In genomic region chr13:97239306-97239705, GRCh38 we compare ENCODE assay signal across 21 cellular contexts. TPM values are rescaled to one million over a fixed set of nuclear protein-coding genes. Genes with fewer than 3 reads are reported as not detected.
A peak's percentile ranks its signal among the peaks of the same experiment; 100 is the strongest.
DNase-seq lines count a peak whose midpoint lies in the region; ATAC-seq, FAIRE-seq and TF ChIP-seq lines count a peak whose summit lies in the region.
"Had no signal": no experiment of that assay in that cellular context is flagged by ENCODE, and none has a peak within 500 bp of the region (broad histone marks: within the 10 kb centered on the region; RNA-seq: fewer than 3 reads in every experiment).

No MANE protein-coding gene starts in this region.

- peak overlapping the region in 1 of 2 experiments; percentile 6; a peak in 1 of 4 replicates for H4K8ac ChIP-seq in IMR-90 (ENCODE audit: low read depth in 2 of 2, low read length in 2 of 2)

- peak; percentile 68 for FAIRE-seq in A204.1 (lab: Jason Lieb, UNC)
- FAIRE-seq: GM18507 had no signal

- no peaks in the 10 kb centered on the region for H3F3A ChIP-seq in smooth muscle cell (ENCODE audit: low read depth)

- peaks cover 84% of the 10 kb centered on the region for H4K20me1 ChIP-seq in IMR-90 (ENCODE audit: insufficient read depth, low read length)
- peaks cover 100% of the 10 kb centered on the region for H4K20me1 ChIP-seq in smooth muscle cell (ENCODE audit: low read depth)

- no peak for TF ChIP-seq RAD21 in IMR-90 (IDR thresholded peaks at IDR 0.05; ENCODE audit: low read length)

- H3K79me1 ChIP-seq in IMR-90 (ENCODE audit: low read depth in 1 of 2, low read length in 2 of 2): peaks cover 33 to 94% of the 10 kb centered on the region in 2 experiments

- H3K27ac ChIP-seq in IMR-90 (ENCODE audit: insufficient read depth, low read length) (no peak overlapping the region), right cardiac atrium (ENCODE audit: low read length) (peak overlapping the region; percentile 86), smooth muscle cell (ENCODE audit: low read depth) (peak overlapping the region; percentile 0)
- H3K27ac ChIP-seq: SK-N-MC had no signal

- no peak overlapping the region for H3K4me3 Mint-ChIP-seq in activated CD4-positive, alpha-beta memory T cell treated with anti-CD3 and anti-CD28 coated beads for 36 hours
- H3K4me3 Mint-ChIP-seq in activated naive CD4-positive, alpha-beta T cell treated with anti-CD3 and anti-CD28 coated beads for 36 hours: no peak overlapping the region

- peak; percentile 28 for ATAC-seq in IMR-90 (ENCODE audit: low read depth)
- ATAC-seq in right cardiac atrium: no peak
- ATAC-seq: left lobe of liver, upper lobe of right lung had no signal

- peaks cover 53% of the 10 kb centered on the region for H3K4me1 Mint-ChIP-seq in activated CD4-positive, alpha-beta memory T cell treated with anti-CD3 and anti-CD28 coated beads for 36 hours (ENCODE audit: low read depth)
- peaks cover 32% of the 10 kb centered on the region for H3K4me1 Mint-ChIP-seq in activated naive CD4-positive, alpha-beta T cell treated with anti-CD3 and anti-CD28 coated beads for 36 hours (ENCODE audit: low read depth)

- no peaks in the 10 kb centered on the region for H3K27me3 ChIP-seq in IMR-90 (ENCODE audit: control insufficient read depth, insufficient read depth, low read length)
- no peaks in the 10 kb centered on the region for H3K27me3 ChIP-seq in right cardiac atrium (ENCODE audit: control insufficient read depth, insufficient read depth)
- no peaks in the 10 kb centered on the region for H3K27me3 ChIP-seq in smooth muscle cell (ENCODE audit: low read depth)
- H3K27me3 ChIP-seq: upper lobe of right lung had no signal

- H3K9me1 ChIP-seq in IMR-90 (ENCODE audit: insufficient read depth, low read length): peaks cover 51% of the 10 kb centered on the region

- H3K9me3 ChIP-seq in IMR-90 (ENCODE audit: control insufficient read depth, insufficient read depth, low read length): no peaks in the 10 kb centered on the region
- no peaks in the 10 kb centered on the region for H3K9me3 ChIP-seq in right cardiac atrium (ENCODE audit: control insufficient read depth, low read length)
- H3K9me3 ChIP-seq in smooth muscle cell (replicated peaks; ENCODE audit: low read depth): no peaks in the 10 kb centered on the region
- H3K9me3 ChIP-seq: upper lobe of right lung had no signal

- POLR2A ChIA-PET in IMR-90 (lab: Charles Lee; ENCODE audit: unreplicated experiment): no interaction called here
- POLR2A ChIA-PET in activated CD4-positive, alpha-beta memory T cell treated with anti-CD3 and anti-CD28 coated beads for 36 hours (lab: Charles Lee): no interaction called here

- H3K36me3 ChIP-seq in IMR-90 (ENCODE audit: control insufficient read depth, insufficient read depth, low read length): peaks cover 13% of the 10 kb centered on the region; the same call in 1 of the 2 replicates
- H3K36me3 ChIP-seq in smooth muscle cell (ENCODE audit: low read depth): no peaks in the 10 kb centered on the region
- H3K36me3 ChIP-seq: upper lobe of right lung had no signal

- no TSS peak for BruUV-seq in IMR-90 (replicated peaks; lab: Mats Ljungman, UMichigan)

- peak overlapping the region; percentile 18; the same call in 1 of the 2 replicates for H3K23ac ChIP-seq in IMR-90 (ENCODE audit: low read depth, low read length)

- dilution Hi-C loops in IMR-90 (cut with HindIII; ENCODE audit: low sequenced_read_pairs, unreplicated experiment): no loop called here

- H2AFZ ChIP-seq in IMR-90 (replicated peaks; ENCODE audit: low read length, poor library complexity): no peak overlapping the region
- H2AFZ ChIP-seq in smooth muscle cell (ENCODE audit: low read depth): no peak overlapping the region

- H3K27ac Mint-ChIP-seq in activated CD4-positive, alpha-beta memory T cell treated with anti-CD3 and anti-CD28 coated beads for 36 hours: no peak overlapping the region
- no peak overlapping the region for H3K27ac Mint-ChIP-seq in activated naive CD4-positive, alpha-beta T cell treated with anti-CD3 and anti-CD28 coated beads for 36 hours
- H3K27ac Mint-ChIP-seq: activated T-helper 2 cell treated with anti-CD3 and anti-CD28 coated beads, Interferon-gamma antibody, Interleukin-2, Interleukin-4, amounts not matched to agents 10 μg/mL and 5 μg/mL and 100 μg/mL, durations not matched to agents 14 hours and 24 hours and 36 hours had no signal

- no peak overlapping the region for H2AK5ac ChIP-seq in IMR-90 (ENCODE audit: low read depth, low read length)

- H3K4me2 ChIP-seq in IMR-90 (ENCODE audit: low read depth, low read length) (no peak overlapping the region; the same call in 1 of the 2 replicates), smooth muscle cell (no peak overlapping the region)

- DNase-seq in IMR-90: no peak
- DNase-seq in right cardiac atrium: no peak
- DNase-seq in smooth muscle cell (lab: John Stamatoyannopoulos, UW; ENCODE audit: unreplicated experiment): no peak
- no peak for DNase-seq in foreskin fibroblast
- no peak for DNase-seq in stimulated activated CD4-positive, alpha-beta T cell treated with anti-CD3 and anti-CD28 coated beads, Interleukin-2, amount 100 ng/mL, for 48 hours
- no peak for DNase-seq in activated CD4-positive, alpha-beta memory T cell treated with anti-CD3 and anti-CD28 coated beads for 36 hours
- DNase-seq in activated naive CD4-positive, alpha-beta T cell treated with anti-CD3 and anti-CD28 coated beads for 36 hours: no peak
- DNase-seq: caudate nucleus; DMS79; NCI-H1436; NCI-H2171; NCI-H69; occipital lobe; stimulated activated CD4-positive, alpha-beta T cell treated with anti-CD3 and anti-CD28 coated beads, Interleukin-4, amount 100 ng/mL, for 24 hours; T1000; upper lobe of right lung had no signal

- no peaks in the 10 kb centered on the region for H3K9me3 Mint-ChIP-seq in activated CD4-positive, alpha-beta memory T cell treated with anti-CD3 and anti-CD28 coated beads for 36 hours
- no peaks in the 10 kb centered on the region for H3K9me3 Mint-ChIP-seq in activated naive CD4-positive, alpha-beta T cell treated with anti-CD3 and anti-CD28 coated beads for 36 hours
- H3K9me3 Mint-ChIP-seq: activated T-helper 2 cell treated with anti-CD3 and anti-CD28 coated beads, Interferon-gamma antibody, Interleukin-2, Interleukin-4, amounts not matched to agents 10 μg/mL and 5 μg/mL and 100 μg/mL, durations not matched to agents 14 hours and 24 hours and 36 hours had no signal

- H3K36me3 Mint-ChIP-seq in activated CD4-positive, alpha-beta memory T cell treated with anti-CD3 and anti-CD28 coated beads for 36 hours: peaks cover 7% of the 10 kb centered on the region
- H3K36me3 Mint-ChIP-seq in activated naive CD4-positive, alpha-beta T cell treated with anti-CD3 and anti-CD28 coated beads for 36 hours (ENCODE audit: low read depth): peaks cover 8% of the 10 kb centered on the region

- CTCF ChIA-PET in IMR-90 (lab: Yijun Ruan, JAX): interaction anchor here (1.2 kb wide), 1 partner anchor 16 kb away, joined by 3 read pairs; no protein-coding TSS in a partner anchor
- CTCF ChIA-PET in activated CD4-positive, alpha-beta memory T cell treated with anti-CD3 and anti-CD28 coated beads for 36 hours (lab: Charles Lee): interaction anchor here (1.1 kb wide), 1 partner anchor 11 kb away, joined by 4 read pairs; no protein-coding TSS in a partner anchor
- CTCF ChIA-PET in activated naive CD4-positive, alpha-beta T cell treated with anti-CD3 and anti-CD28 coated beads for 36 hours (lab: Charles Lee): interaction anchor here (0.7 kb wide), 1 partner anchor 131 kb away, joined by 3 read pairs; no protein-coding TSS in a partner anchor

- no peak overlapping the region for H2BK15ac ChIP-seq in IMR-90 (ENCODE audit: low read depth, low read length)

- no peak overlapping the region for H4K5ac ChIP-seq in IMR-90 (ENCODE audit: low read depth, low read length)

- H3K4ac ChIP-seq in IMR-90 (ENCODE audit: low read depth, low read length): no peak overlapping the region; the same call in 1 of the 2 replicates

- peak overlapping the region; percentile 17; the same call in 1 of the 2 replicates for H2BK20ac ChIP-seq in IMR-90 (ENCODE audit: low read depth, low read length)

- WGBS in IMR-90 (ENCODE audit: extremely low coverage in 2 of 2, insufficient read length in 1 of 2), 2 experiments: no CpG with 5 or more reads among the region's 1 CpG
- 61% methylated on average over 1 of the region's 1 CpG for WGBS in right cardiac atrium
- WGBS in smooth muscle cell (ENCODE audit: low lambda C conversion rate): 95% methylated on average over 1 of the region's 1 CpG

- no peak overlapping the region for H3K56ac ChIP-seq in IMR-90 (ENCODE audit: extremely low read depth, insufficient read depth, low read length)

- H3K4me3 ChIP-seq in IMR-90 (ENCODE audit: insufficient read depth, low read depth, low read length) (no peak overlapping the region), right cardiac atrium (ENCODE audit: low read length) (no peak overlapping the region), smooth muscle cell (no peak overlapping the region), foreskin fibroblast (ENCODE audit: low read depth in 1 of 2, low read length in 2 of 2) (no peak overlapping the region)
- H3K4me3 ChIP-seq: SK-N-MC, upper lobe of right lung had no signal

- H3K18ac ChIP-seq in IMR-90 (ENCODE audit: low read depth, low read length): no peak overlapping the region

- H3K27me3 Mint-ChIP-seq in activated CD4-positive, alpha-beta memory T cell treated with anti-CD3 and anti-CD28 coated beads for 36 hours: no peaks in the 10 kb centered on the region
- H3K27me3 Mint-ChIP-seq in activated naive CD4-positive, alpha-beta T cell treated with anti-CD3 and anti-CD28 coated beads for 36 hours (ENCODE audit: low read depth): no peaks in the 10 kb centered on the region

- TF ChIP-seq CTCF in IMR-90 (conservative IDR thresholded peaks at IDR 0.05; ENCODE audit: low read depth, low read length): no peak
- no peak for TF ChIP-seq CTCF in smooth muscle cell (IDR thresholded peaks at IDR 0.05; ENCODE audit: borderline replicate concordance, insufficient read depth, poor library complexity, severe bottlenecking)
- no peak for TF ChIP-seq CTCF in foreskin fibroblast (IDR thresholded peaks at IDR 0.05; ENCODE audit: low read depth, low read length)

- H2BK5ac ChIP-seq in IMR-90 (ENCODE audit: low read depth, low read length, poor library complexity, severe bottlenecking): no peak overlapping the region

- intact Hi-C loops in IMR-90 (cut with micrococcal nuclease): no loop called here
- intact Hi-C loops in right cardiac atrium (cut with DNase I): no loop called here
- intact Hi-C loops in activated CD4-positive, alpha-beta memory T cell treated with anti-CD3 and anti-CD28 coated beads for 36 hours (cut with micrococcal nuclease): no loop called here
- intact Hi-C loops in activated naive CD4-positive, alpha-beta T cell treated with anti-CD3 and anti-CD28 coated beads for 36 hours (cut with micrococcal nuclease): no loop called here

- no peak for TF ChIP-seq POLR2A in IMR-90 (IDR thresholded peaks at IDR 0.05; ENCODE audit: low read depth, low read length)

- H4K91ac ChIP-seq in IMR-90 (ENCODE audit: insufficient read depth, low read depth, low read length): no peak overlapping the region

- H3K9ac ChIP-seq in IMR-90 (ENCODE audit: low read depth, low read length) (no peak overlapping the region), smooth muscle cell (ENCODE audit: low read depth) (no peak overlapping the region)

- no peak overlapping the region for H2AK9ac ChIP-seq in IMR-90 (replicated peaks; ENCODE audit: low read depth, low read length, poor library complexity)

- no peak overlapping the region for H3K14ac ChIP-seq in IMR-90 (replicated peaks; ENCODE audit: low read depth, low read length)

- H3K4me1 ChIP-seq in IMR-90 (ENCODE audit: control insufficient read depth, insufficient read depth, low read length) (peaks cover 34% of the 10 kb centered on the region), right cardiac atrium (ENCODE audit: control insufficient read depth, insufficient read depth, low read length) (peaks cover 39% of the 10 kb centered on the region), smooth muscle cell (ENCODE audit: low read depth) (no peaks in the 10 kb centered on the region)

- H3K79me2 ChIP-seq in smooth muscle cell (ENCODE audit: low read depth): peaks cover 91% of the 10 kb centered on the region

- in situ Hi-C loops in IMR-90 (cut with MboI; ENCODE audit: low sequenced_read_pairs): loop anchor here (10.0 kb wide), 1 partner anchor 105 kb away; no protein-coding TSS in a partner anchor

- no peak overlapping the region for H2BK120ac ChIP-seq in IMR-90 (ENCODE audit: low read depth, low read length)

RNA-seq across cellular contexts. Expression of gene MBNL2, which starts 17.2 kb away (rescaled TPM):
- total RNA-seq in IMR-90 (2012; rRNA removed) (103 and 126 TPM in 2 replicates), right cardiac atrium (10 to 100 TPM; 71.8 to 89.6 (median 76.2) TPM), smooth muscle cell (120 and 147 TPM in 2 replicates)
- polyA plus RNA-seq in IMR-90 (2012; rRNA removed) (24.8 and 26.9 TPM in 2 replicates), right cardiac atrium (23.2 TPM), smooth muscle cell (33.7 and 34.9 TPM in 2 replicates)
- 8.1 and 11.6 TPM in 2 replicates for polyA plus RNA-seq in IMR-90 (2012; cell fraction: cytosol; rRNA removed)
- polyA plus RNA-seq in IMR-90 (2012; cell fraction: nucleus; rRNA removed; ENCODE audit: low replicate concordance): 9.4 and 35.9 TPM in 2 replicates
- 10 to 100 TPM; 23.4 to 24.6 TPM for total RNA-seq in activated CD4-positive, alpha-beta memory T cell treated with anti-CD3 and anti-CD28 coated beads for 36 hours
- total RNA-seq in activated naive CD4-positive, alpha-beta T cell treated with anti-CD3 and anti-CD28 coated beads for 36 hours: 10 to 100 TPM; 16.8 to 18.8 TPM
